Comparison of ENCODE assay signal across 14 cellular contexts in genomic region chr15:22846073-22846472, GRCh38.
"Had no signal": no experiment of that assay in that cellular context is flagged by ENCODE, and none has a peak within 500 bp of the region (broad histone marks: within the 10 kb centered on the region; RNA-seq: fewer than 3 reads in every experiment).

No MANE protein-coding gene starts in this region.

- H3K27me3 ChIP-seq: right atrium auricular region, tibial nerve had no signal

- H3K4me1 ChIP-seq: parathyroid adenoma had no signal

- H3K27ac ChIP-seq: left ventricle myocardium inferior, parathyroid adenoma, right atrium auricular region, tibial nerve had no signal

- DNase-seq: activated CD4-positive, alpha-beta T cell treated with anti-CD3 and anti-CD28 coated beads for 48 hours; activated CD8-positive, alpha-beta memory T cell treated with anti-CD3 and anti-CD28 coated beads, Interleukin-2, amount 50 U/mL, for 48 hours; activated CD8-positive, alpha-beta T cell treated with anti-CD3 and anti-CD28 coated beads, Interleukin-2, amount 10 ng/mL, durations not matched to agents 7 days and 5 days; amniotic stem cell; head of caudate nucleus; left ventricle myocardium inferior; mesenchymal stem cell; small intestine; T-helper 1 cell had no signal

- H3K9me3 Mint-ChIP-seq: activated naive CD4-positive, alpha-beta T cell treated with anti-CD3 and anti-CD28 coated beads, Interleukin-2, amount 50 U/mL, for 24 hours; endodermal cell had no signal

- H3K9me3 ChIP-seq: left ventricle myocardium inferior, right atrium auricular region, tibial nerve had no signal

- H3K27me3 Mint-ChIP-seq: activated naive CD4-positive, alpha-beta T cell treated with anti-CD3 and anti-CD28 coated beads, Interleukin-2, amount 50 U/mL, for 24 hours had no signal

- ATAC-seq: activated CD8-positive, alpha-beta T cell treated with anti-CD3 and anti-CD28 coated beads, Interleukin-2, amount 10 ng/mL, durations not matched to agents 7 days and 5 days had no signal

- H3K4me3 ChIP-seq: left ventricle myocardium inferior, right atrium auricular region, tibial nerve had no signal

- H3K4me3 Mint-ChIP-seq: activated CD8-positive, alpha-beta T cell treated with anti-CD3 and anti-CD28 coated beads, Interleukin-2, amount 10 ng/mL, durations not matched to agents 7 days and 5 days; activated naive CD4-positive, alpha-beta T cell treated with anti-CD3 and anti-CD28 coated beads, Interleukin-2, amount 50 U/mL, for 24 hours; endodermal cell had no signal
